Comparison of ENCODE assay signal across 20 cellular contexts in genomic region chr10:110571093-110571743, GRCh38. TPM values are rescaled to one million over a fixed set of nuclear protein-coding genes. Genes with fewer than 3 reads are reported as not detected.
DNase-seq lines count a peak whose midpoint lies in the region; ATAC-seq, FAIRE-seq and TF ChIP-seq lines count a peak whose summit lies in the region.
"Had no signal": no experiment of that assay in that cellular context is flagged by ENCODE, and none has a peak within 500 bp of the region (broad histone marks: within the 10 kb centered on the region; RNA-seq: fewer than 3 reads in every experiment).

No MANE protein-coding gene starts in this region.

- peak in 1 of 3 donors; percentile 59 for DNase-seq in CD4-positive, CD25-positive, alpha-beta regulatory T cell
- DNase-seq in GM18507 (ENCODE audit: extremely low spot score, insufficient read length, low read depth) (no peak), hepatocyte (ENCODE audit: low spot score) (no peak), NCI-H1105 (lab: John Stamatoyannopoulos, UW) (no peak)
- no peak for DNase-seq in activated CD4-positive, alpha-beta T cell treated with anti-CD3 and anti-CD28 coated beads for 48 hours
- no peak for DNase-seq in activated CD4-positive, alpha-beta T cell treated with anti-CD3 and anti-CD28 coated beads, Interleukin-2, amount 50 U/mL, for 48 hours
- DNase-seq: ACHN; CD8-positive, alpha-beta T cell; DMS79 treated with DMSO at 0.1 percent for 48 hours; Kasumi-1; MV-4-11; NCI-H146; NCI-H2081 treated with DMSO at 0.1 percent for 48 hours; NCI-H2227 treated with DMSO at 0.1 percent for 48 hours; NCI-H526; Right ventricle myocardium superior; SK-N-SH had no signal

- peaks cover 17% of the 10 kb centered on the region for H3K36me3 ChIP-seq in CD4-positive, CD25-positive, alpha-beta regulatory T cell (ENCODE audit: control insufficient read depth, insufficient read depth, low read length)
- H3K36me3 ChIP-seq in OCI-LY1 (ENCODE audit: insufficient read depth, low read length) (peaks cover 61% of the 10 kb centered on the region), hepatocyte (replicated peaks; ENCODE audit: insufficient read depth, low read depth) (no peaks in the 10 kb centered on the region)

- H3K27ac Mint-ChIP-seq in CD4-positive, CD25-positive, alpha-beta regulatory T cell = peak overlapping the region in 1 of 3 donors; percentile 33

- H3K9me3 ChIP-seq in CD4-positive, CD25-positive, alpha-beta regulatory T cell (ENCODE audit: control insufficient read depth in 2 of 2, low read length in 2 of 2) = no peaks in the 10 kb centered on the region
- no peaks in the 10 kb centered on the region for H3K9me3 ChIP-seq in OCI-LY1 (ENCODE audit: low read length)
- H3K9me3 ChIP-seq in hepatocyte (ENCODE audit: low read depth) = no peaks in the 10 kb centered on the region
- H3K9me3 ChIP-seq: SK-N-SH had no signal

- FAIRE-seq in GM18507 (lab: Jason Lieb, UNC) = peak; percentile 9
- FAIRE-seq: D721Med had no signal

- H2AFZ ChIP-seq in OCI-LY1 (ENCODE audit: low read length) (no peak overlapping the region), hepatocyte (no peak overlapping the region)

- H3K4me3 ChIP-seq in CD4-positive, CD25-positive, alpha-beta regulatory T cell (ENCODE audit: low read depth, low read length) = peak overlapping the region; percentile 67
- H3K4me3 ChIP-seq in OCI-LY1 (ENCODE audit: low read depth, low read length, poor library complexity, severe bottlenecking) (peak overlapping the region; percentile 1), hepatocyte (no peak overlapping the region)

- H3F3A ChIP-seq in OCI-LY1 (ENCODE audit: insufficient read depth, low read length) = no peaks in the 10 kb centered on the region

- TF ChIP-seq CTCF in OCI-LY1 (IDR thresholded peaks at IDR 0.05; ENCODE audit: low read length) (no peak), hepatocyte (IDR thresholded peaks at IDR 0.05; ENCODE audit: poor library complexity) (no peak)

- no peaks in the 10 kb centered on the region for H3K27me3 ChIP-seq in CD4-positive, CD25-positive, alpha-beta regulatory T cell (ENCODE audit: control insufficient read depth, insufficient read depth, low read length)
- no peaks in the 10 kb centered on the region for H3K27me3 ChIP-seq in OCI-LY1 (ENCODE audit: insufficient read depth, low read length)
- no peaks in the 10 kb centered on the region for H3K27me3 ChIP-seq in hepatocyte

- no peaks in the 10 kb centered on the region for H3K9me3 Mint-ChIP-seq in CD4-positive, CD25-positive, alpha-beta regulatory T cell
- H3K9me3 Mint-ChIP-seq: CD8-positive, alpha-beta T cell had no signal

- no peak overlapping the region for H3K27ac ChIP-seq in CD4-positive, CD25-positive, alpha-beta regulatory T cell (ENCODE audit: insufficient read depth, low read length, poor library complexity, severe bottlenecking)
- H3K27ac ChIP-seq in OCI-LY1 (ENCODE audit: low read depth, low read length, poor library complexity, severe bottlenecking) (no peak overlapping the region), hepatocyte (no peak overlapping the region)

- 68% methylated on average over 2 of the region's 2 CpGs for WGBS in hepatocyte (ENCODE audit: low lambda C conversion rate, missing lambda C conversion rate)

- ATAC-seq in CD4-positive, CD25-positive, alpha-beta regulatory T cell (ENCODE audit: low read depth in 2 of 2) = no peak
- ATAC-seq: CD8-positive, alpha-beta T cell; Panc1 had no signal

- H3K9ac ChIP-seq in OCI-LY1 (ENCODE audit: low read length) = 0 out of 2 replicates have a peak overlapping the region, but pooled peaks have one; percentile 5
- H3K9ac ChIP-seq: SK-N-SH had no signal

- H3K79me2 ChIP-seq in OCI-LY1 (ENCODE audit: insufficient read depth, low read length) (peaks cover 83% of the 10 kb centered on the region), hepatocyte (peaks cover 86% of the 10 kb centered on the region)

- no peaks in the 10 kb centered on the region for H3K9me2 ChIP-seq in OCI-LY1 (ENCODE audit: low read depth, low read length)
- H3K9me2 ChIP-seq in hepatocyte (replicated peaks; ENCODE audit: insufficient read depth) = no peaks in the 10 kb centered on the region
- H3K9me2 ChIP-seq: SK-N-SH had no signal

- peaks cover 13% of the 10 kb centered on the region for H3K36me3 Mint-ChIP-seq in CD4-positive, CD25-positive, alpha-beta regulatory T cell

- H3K4me3 Mint-ChIP-seq in CD4-positive, CD25-positive, alpha-beta regulatory T cell = peak overlapping the region; percentile 24 to 97 (median 44)

- peaks cover 8% of the 10 kb centered on the region for H3K27me3 Mint-ChIP-seq in CD4-positive, CD25-positive, alpha-beta regulatory T cell

- H3K4me2 ChIP-seq in OCI-LY1 (ENCODE audit: low read length) = peak overlapping the region; percentile 96
- peak overlapping the region; percentile 75 for H3K4me2 ChIP-seq in hepatocyte
- H3K4me2 ChIP-seq: SK-N-SH had no signal

- H3K4me1 ChIP-seq in CD4-positive, CD25-positive, alpha-beta regulatory T cell (ENCODE audit: control insufficient read depth, insufficient read depth, low read length, poor library complexity, severe bottlenecking) = peaks cover 62% of the 10 kb centered on the region
- peaks cover 59% of the 10 kb centered on the region for H3K4me1 ChIP-seq in OCI-LY1 (ENCODE audit: insufficient read depth, low read length, severe bottlenecking)
- H3K4me1 ChIP-seq in hepatocyte (ENCODE audit: insufficient read depth) = peaks cover 13% of the 10 kb centered on the region

- peaks cover 38 to 76% (median 56%) of the 10 kb centered on the region in 4 donors for H3K4me1 Mint-ChIP-seq in CD4-positive, CD25-positive, alpha-beta regulatory T cell

- H4K20me1 ChIP-seq in OCI-LY1 (ENCODE audit: insufficient read depth, low read length) = 0 out of 2 replicates have a peak, but pooled peaks cover 2% of the 10 kb centered on the region
- H4K20me1 ChIP-seq in hepatocyte (ENCODE audit: insufficient read depth, poor library complexity, severe bottlenecking) = peaks cover 20% of the 10 kb centered on the region

RNA-seq across cellular contexts. Expression of gene SMC3, which starts 3.7 kb away (rescaled TPM):
- total RNA-seq in CD4-positive, CD25-positive, alpha-beta regulatory T cell = 47.7 TPM
- 10 to 100 TPM; 61.1 to 68.9 (median 67.0) TPM for polyA plus RNA-seq in CD4-positive, CD25-positive, alpha-beta regulatory T cell
- total RNA-seq in hepatocyte = 35.4 and 40.8 TPM in 2 replicates
- 53.5 and 64.1 TPM in 2 replicates for polyA plus RNA-seq in hepatocyte
